In the genomic region with DNA sequence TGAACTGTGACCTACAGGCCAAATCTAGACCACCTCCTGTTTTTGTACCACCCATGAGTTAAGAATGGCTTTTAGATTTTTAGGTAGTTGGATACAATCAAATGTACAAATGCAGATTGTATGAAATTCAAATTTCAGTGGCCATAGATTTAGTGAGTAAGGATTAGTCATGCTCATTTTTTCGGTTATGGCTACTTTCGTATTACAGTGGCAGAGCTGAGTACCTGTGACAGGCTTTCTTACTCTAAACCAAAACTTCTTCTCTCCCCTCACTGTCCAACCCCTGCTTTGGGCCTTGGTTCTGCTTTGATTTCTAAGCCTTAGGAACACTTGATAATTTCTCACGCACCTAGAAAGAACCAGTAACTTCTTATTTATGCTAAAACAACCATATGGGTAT, we compare ENCODE assay signal across 11 cellular contexts.
DNase-seq lines count a peak whose midpoint lies in the region; ATAC-seq and TF ChIP-seq lines count a peak whose summit lies in the region.
"Had no signal": no experiment of that assay in that cellular context is flagged by ENCODE, and none has a peak within 500 bp of the region (broad histone marks: within the 10 kb centered on the region; RNA-seq: fewer than 3 reads in every experiment).

No MANE protein-coding gene starts in this region.

- no peaks in the 10 kb centered on the region for H3K36me3 ChIP-seq in SJCRH30

- no peak for TF ChIP-seq POLR2A in lower leg skin (IDR thresholded peaks at IDR 0.05)

- TF ChIP-seq CTCF in lower leg skin (IDR thresholded peaks at IDR 0.05): no peak

- H3K27ac Mint-ChIP-seq in stimulated activated memory B cell treated with anti-CD40 and anti-IgM and Interleukin-4, amounts not matched to agents 10 μg/mL and 1 μg/mL and 100 μg/mL, for 72 hours: peak overlapping the region; percentile 62

- no peak overlapping the region for H3K4me3 Mint-ChIP-seq in stimulated activated memory B cell treated with anti-CD40 and anti-IgM and Interleukin-4, amounts not matched to agents 10 μg/mL and 1 μg/mL and 100 μg/mL, for 72 hours
- H3K4me3 Mint-ChIP-seq: nephron had no signal

- WGBS in lower leg skin, 2 donors: 83 to 87% methylated on average over 3 of the region's 3 CpGs

- H3K9me3 Mint-ChIP-seq in stimulated activated memory B cell treated with anti-CD40 and anti-IgM and Interleukin-4, amounts not matched to agents 10 μg/mL and 1 μg/mL and 100 μg/mL, for 72 hours: no peaks in the 10 kb centered on the region

- no peak overlapping the region; the same call in 1 of the 2 replicates for H3K27ac ChIP-seq in SJCRH30

- H3K4me3 ChIP-seq in lower leg skin (ENCODE audit: low read depth, poor library complexity, severe bottlenecking) (no peak overlapping the region), SJCRH30 (no peak overlapping the region)
- H3K4me3 ChIP-seq: K562 had no signal

- peaks cover 7% of the 10 kb centered on the region for H3K9me3 ChIP-seq in SJCRH30 (replicated peaks)

- peaks cover 53% of the 10 kb centered on the region for H3K4me1 Mint-ChIP-seq in stimulated activated memory B cell treated with anti-CD40 and anti-IgM and Interleukin-4, amounts not matched to agents 10 μg/mL and 1 μg/mL and 100 μg/mL, for 72 hours

- peak; percentile 55 for ATAC-seq in GM18867 (IDR thresholded peaks at IDR 0.05; ENCODE audit: unreplicated experiment)
- peak; percentile 41 for ATAC-seq in HG02610 (IDR thresholded peaks at IDR 0.05; ENCODE audit: unreplicated experiment)
- ATAC-seq in stimulated activated memory B cell treated with anti-CD40 and anti-IgM and Interleukin-4, amounts not matched to agents 10 μg/mL and 1 μg/mL and 100 μg/mL, for 72 hours: no peak
- no peak for ATAC-seq in HG03442 (IDR thresholded peaks at IDR 0.05; ENCODE audit: unreplicated experiment)
- ATAC-seq: K562 had no signal

- peaks cover 53% of the 10 kb centered on the region for H3K4me1 ChIP-seq in SJCRH30

- no peaks in the 10 kb centered on the region for H3K27me3 Mint-ChIP-seq in stimulated activated memory B cell treated with anti-CD40 and anti-IgM and Interleukin-4, amounts not matched to agents 10 μg/mL and 1 μg/mL and 100 μg/mL, for 72 hours

- intact Hi-C loops in lower leg skin (cut with DNase I; ENCODE audit: low total_unique reads): no loop called here

- no peaks in the 10 kb centered on the region for H3K36me3 Mint-ChIP-seq in stimulated activated memory B cell treated with anti-CD40 and anti-IgM and Interleukin-4, amounts not matched to agents 10 μg/mL and 1 μg/mL and 100 μg/mL, for 72 hours

- DNase-seq in amniotic epithelial cell (ENCODE audit: low read depth) (peak; percentile 43), lower leg skin (ENCODE audit: low spot score in 2 of 2) (no peak), SJCRH30 (no peak), occipital lobe (lab: John Stamatoyannopoulos, UW) (no peak)
- DNase-seq: central memory CD4-positive, alpha-beta T cell had no signal

- H3K27me3 ChIP-seq in SJCRH30: no peaks in the 10 kb centered on the region

Comparison
In these comparisons a context has a peak if more than half of its experiments do, and no peak if none do; other contexts are left out.
1. ATAC-seq: peak in GM18867 (single experiment) and HG02610 (single experiment); none in stimulated activated memory B cell treated with anti-CD40 and anti-IgM and Interleukin-4, amounts not matched to agents 10 μg/mL and 1 μg/mL and 100 μg/mL, for 72 hours (single experiment) and HG03442 (single experiment).